ENCODE assay signal across 8 cellular contexts in genomic region chr9:19048966-19049871, GRCh38. TPM values are rescaled to one million over a fixed set of nuclear protein-coding genes. Genes with fewer than 3 reads are reported as not detected.
DNase-seq lines count a peak whose midpoint lies in the region; ATAC-seq and TF ChIP-seq lines count a peak whose summit lies in the region.

Gene RRAGA, plus strand, starts transcription at chr9:19049427. Its CDS starts 233 bp downstream, at chr9:19049660.

- intact Hi-C loops in cardiac septum (cut with DNase I) = loop anchor here (1.0 to 5.0 kb wide), 3 partner anchors 54 to 408 kb away; no protein-coding TSS in a partner anchor

- ATAC-seq in HG02798 (IDR thresholded peaks at IDR 0.05; ENCODE audit: poor library complexity, unreplicated experiment) = peak; percentile 93
- ATAC-seq in activated naive CD8-positive, alpha-beta T cell treated with anti-CD3 and anti-CD28 coated beads, Interleukin-2, amount 50 U/mL, for 24 hours = peak; percentile 87

- H3K9me3 Mint-ChIP-seq in activated naive CD8-positive, alpha-beta T cell treated with anti-CD3 and anti-CD28 coated beads, Interleukin-2, amount 50 U/mL, for 24 hours = no peaks in the 10 kb centered on the region
- H3K9me3 Mint-ChIP-seq in type B pancreatic cell = no peaks in the 10 kb centered on the region

- DNase-seq in NCI-H1417 treated with DMSO at 0.1 percent for 48 hours (lab: John Stamatoyannopoulos, UW) (peak; percentile 77), SW480 (ENCODE audit: low spot score) (peak; percentile 98), cardiac septum (ENCODE audit: low spot score) (peak; percentile 96), pons (ENCODE audit: low spot score) (peak; percentile 96), type B pancreatic cell (ENCODE audit: extremely low spot score, unreplicated experiment) (peak; percentile 98)
- peak; percentile 96 for DNase-seq in activated naive CD8-positive, alpha-beta T cell treated with anti-CD3 and anti-CD28 coated beads, Interleukin-2, amount 50 U/mL, for 24 hours

- peak within 1 kb of the TSS; percentile 96 for H3K4me3 Mint-ChIP-seq in activated naive CD8-positive, alpha-beta T cell treated with anti-CD3 and anti-CD28 coated beads, Interleukin-2, amount 50 U/mL, for 24 hours
- peak within 1 kb of the TSS; percentile 97 for H3K4me3 Mint-ChIP-seq in type B pancreatic cell

- no peaks in the 10 kb centered on the region for H3K27me3 Mint-ChIP-seq in activated naive CD8-positive, alpha-beta T cell treated with anti-CD3 and anti-CD28 coated beads, Interleukin-2, amount 50 U/mL, for 24 hours
- no peaks in the 10 kb centered on the region for H3K27me3 Mint-ChIP-seq in type B pancreatic cell

- TF ChIP-seq CTCF in GM12875 (IDR thresholded peaks at IDR 0.05; ENCODE audit: borderline replicate concordance, insufficient read depth, low read depth, low read length) = peak; percentile 73
- TF ChIP-seq CTCF in type B pancreatic cell (conservative IDR thresholded peaks at IDR 0.05) = peak; percentile 95

- peaks cover 48% of the 10 kb centered on the region for H3K4me1 Mint-ChIP-seq in activated naive CD8-positive, alpha-beta T cell treated with anti-CD3 and anti-CD28 coated beads, Interleukin-2, amount 50 U/mL, for 24 hours
- H3K4me1 Mint-ChIP-seq in type B pancreatic cell (ENCODE audit: unreplicated experiment) = peaks cover 19% of the 10 kb centered on the region

- peak within 1 kb of the TSS; percentile 77 for H3K4me3 ChIP-seq in GM12875 (ENCODE audit: low read depth, low read length)

- peaks cover 26% of the 10 kb centered on the region for H3K36me3 Mint-ChIP-seq in activated naive CD8-positive, alpha-beta T cell treated with anti-CD3 and anti-CD28 coated beads, Interleukin-2, amount 50 U/mL, for 24 hours (ENCODE audit: low read depth)
- H3K36me3 Mint-ChIP-seq in type B pancreatic cell = peaks cover 3% of the 10 kb centered on the region

- peak within 1 kb of the TSS; percentile 98 for H3K27ac Mint-ChIP-seq in activated naive CD8-positive, alpha-beta T cell treated with anti-CD3 and anti-CD28 coated beads, Interleukin-2, amount 50 U/mL, for 24 hours
- H3K27ac Mint-ChIP-seq in type B pancreatic cell = peak within 1 kb of the TSS; percentile 97

RNA-seq across cellular contexts. Expression of gene RRAGA, which starts in this region (rescaled TPM):
- 86.6 TPM for total RNA-seq in cardiac septum
- 73.2 and 75.3 TPM in 2 replicates for total RNA-seq in type B pancreatic cell (ENCODE audit: low replicate concordance)

Comparison
In these comparisons a context has a peak if more than half of its experiments do, and no peak if none do; other contexts are left out.
1. Peak in every context shown above with its lines: DNase-seq, ATAC-seq and H3K4me3 ChIP-seq.